Comparison of ENCODE assay signal across 11 cellular contexts in genomic region chr6:111663232-111663631, GRCh38. TPM values are rescaled to one million over a fixed set of nuclear protein-coding genes. Genes with fewer than 3 reads are reported as not detected.
A peak's percentile ranks its signal among the peaks of the same experiment; 100 is the strongest.
DNase-seq lines count a peak whose midpoint lies in the region; ATAC-seq, FAIRE-seq and TF ChIP-seq lines count a peak whose summit lies in the region.
"Had no signal": no experiment of that assay in that cellular context is flagged by ENCODE, and none has a peak within 500 bp of the region (broad histone marks: within the 10 kb centered on the region; RNA-seq: fewer than 3 reads in every experiment).

No MANE protein-coding gene starts in this region.

- no peak overlapping the region for H3K9ac ChIP-seq in liver (ENCODE audit: low read depth in 1 of 2, low read length in 2 of 2)
- H3K9ac ChIP-seq in HepG2 (ENCODE audit: insufficient read depth, low read depth, low read length), result no peak overlapping the region
- H3K9ac ChIP-seq: BLaER1 had no signal

- intact Hi-C loops in HepG2 (cut with micrococcal nuclease; ENCODE audit: unreplicated experiment), result no loop called here
- intact Hi-C loops in esophagus muscularis mucosa (cut with DNase I), result no loop called here
- intact Hi-C loops in natural killer cell (cut with micrococcal nuclease), result no loop called here

- no peak for TF ChIP-seq POLR2A in HepG2 (IDR thresholded peaks at IDR 0.05; ENCODE audit: insufficient read depth in 1 of 2, low read depth in 2 of 2, low read length in 2 of 2)
- TF ChIP-seq POLR2A in esophagus muscularis mucosa (IDR thresholded peaks at IDR 0.05; ENCODE audit: low read depth), result no peak

- no peaks in the 10 kb centered on the region for H4K20me1 ChIP-seq in HepG2 (ENCODE audit: insufficient read depth, low read length)
- H4K20me1 ChIP-seq: BLaER1 had no signal

- no peak for TF ChIP-seq EP300 in HepG2 (IDR thresholded peaks at IDR 0.05; ENCODE audit: low read depth in 2 of 2, low read length in 2 of 2)
- no peak for TF ChIP-seq EP300 in HepG2 (CRISPR knock-in tag; IDR thresholded peaks at IDR 0.05; ENCODE audit: borderline replicate concordance)
- no peak for TF ChIP-seq EP300 in esophagus muscularis mucosa (IDR thresholded peaks at IDR 0.05)

- H3K9me3 Mint-ChIP-seq in natural killer cell, result no peaks in the 10 kb centered on the region
- H3K9me3 Mint-ChIP-seq: activated naive CD8-positive, alpha-beta T cell treated with anti-CD3 and anti-CD28 coated beads, Interleukin-2, amount 10 ng/mL, durations not matched to agents 7 days and 5 days had no signal

- H2AFZ ChIP-seq in HepG2 (ENCODE audit: low read length), result no peak overlapping the region

- DNase-seq in HepG2 (ENCODE audit: low spot score) (no peak), esophagus muscularis mucosa (ENCODE audit: extremely low spot score) (no peak), natural killer cell (no peak), SKM-1 treated with dmso at 0.1 percent for 144 hours (lab: John Stamatoyannopoulos, UW; ENCODE audit: unreplicated experiment) (no peak), LoVo (ENCODE audit: low spot score) (no peak), activated gamma-delta T cell treated with Interleukin-2 at 50 U/mL for 16 hours (no peak)
- DNase-seq: activated naive CD8-positive, alpha-beta T cell treated with anti-CD3 and anti-CD28 coated beads, Interleukin-2, amount 10 ng/mL, durations not matched to agents 7 days and 5 days; NCI-H1105 treated with DMSO at 0.1 percent for 48 hours had no signal

- H3K27ac ChIP-seq in liver (ENCODE audit: low read depth in 1 of 2, low read length in 2 of 2) (peak overlapping the region; percentile 63 to 71), HepG2 (ENCODE audit: extremely low read length, insufficient read depth, low read length) (no peak overlapping the region), esophagus muscularis mucosa (replicated peaks in 1 of 4) (peak overlapping the region; percentile 68 to 81 (median 72))
- H3K27ac ChIP-seq: BLaER1 had no signal

- BruUV-seq in HepG2 (replicated peaks; lab: Mats Ljungman, UMichigan), result no TSS peak

- CTCF ChIA-PET in HepG2 (lab: Yijun Ruan, JAX; ENCODE audit: low intra/inter-chr PET ratio, low total read pairs), result no interaction called here

- no peak overlapping the region for H3K4me3 ChIP-seq in liver (ENCODE audit: low read depth in 1 of 3, low read length in 3 of 3)
- H3K4me3 ChIP-seq in HepG2 (replicated peaks in 1 of 3; ENCODE audit: insufficient read depth in 1 of 3, low read depth in 2 of 3, low read length in 3 of 3), result no peak overlapping the region
- no peak overlapping the region for H3K4me3 ChIP-seq in esophagus muscularis mucosa
- H3K4me3 ChIP-seq: BLaER1 had no signal

- no peak for TF ChIP-seq CTCF in liver (IDR thresholded peaks at IDR 0.05; ENCODE audit: low read depth, low read length, missing input control)
- TF ChIP-seq CTCF in HepG2 (CRISPR knock-in tag; IDR thresholded peaks at IDR 0.05), result no peak
- no peak for TF ChIP-seq CTCF in esophagus muscularis mucosa (IDR thresholded peaks at IDR 0.05)
- no peak for TF ChIP-seq CTCF in natural killer cell (IDR thresholded peaks at IDR 0.05)

- peaks cover 8 to 24% (median 16%) of the 10 kb centered on the region in 4 donors for H3K4me1 ChIP-seq in liver (ENCODE audit: control insufficient read depth in 4 of 4, insufficient read depth in 4 of 4, low read length in 3 of 4)
- peaks cover 15% of the 10 kb centered on the region for H3K4me1 ChIP-seq in HepG2 (ENCODE audit: insufficient read depth, low read length)
- peaks cover 56 to 85% (median 82%) of the 10 kb centered on the region in 4 donors for H3K4me1 ChIP-seq in esophagus muscularis mucosa

- H3K27ac Mint-ChIP-seq in natural killer cell, result peak overlapping the region; percentile 70 to 82
- H3K27ac Mint-ChIP-seq: activated naive CD8-positive, alpha-beta T cell treated with anti-CD3 and anti-CD28 coated beads, Interleukin-2, amount 10 ng/mL, durations not matched to agents 7 days and 5 days had no signal

- FAIRE-seq in HepG2 (lab: Jason Lieb, UNC), result no peak

- H3K79me2 ChIP-seq in HepG2 (ENCODE audit: insufficient read depth, low read length), result no peaks in the 10 kb centered on the region

- in situ Hi-C loops in HepG2 (cut with HindIII; ENCODE audit: extremely low pct_ligation_motif_present, low pct_unique_long_range_greater_than_20kb), result no loop called here

- POLR2A ChIA-PET in HepG2 (lab: Yijun Ruan, JAX), result no interaction called here

- no peak for TF ChIP-seq RAD21 in liver (IDR thresholded peaks at IDR 0.05)
- TF ChIP-seq RAD21 in HepG2 (CRISPR knock-in tag; IDR thresholded peaks at IDR 0.05), result no peak

- 78% methylated on average over 6 of the region's 6 CpGs for WGBS in liver
- 95% methylated on average over 6 of the region's 6 CpGs for WGBS in HepG2 (ENCODE audit: low lambda C conversion rate)
- WGBS in esophagus muscularis mucosa, result 49% methylated on average over 4 of the region's 6 CpGs

- no peak overlapping the region for H3K4me3 Mint-ChIP-seq in natural killer cell
- H3K4me3 Mint-ChIP-seq: activated naive CD8-positive, alpha-beta T cell treated with anti-CD3 and anti-CD28 coated beads, Interleukin-2, amount 10 ng/mL, durations not matched to agents 7 days and 5 days had no signal

- H3K4me2 ChIP-seq in HepG2 (ENCODE audit: low read depth, low read length), result no peak overlapping the region
- H3K4me2 ChIP-seq: BLaER1 had no signal

- no peaks in the 10 kb centered on the region for H3K9me3 ChIP-seq in liver (ENCODE audit: control insufficient read depth in 4 of 4, low read length in 3 of 4)
- H3K9me3 ChIP-seq in HepG2 (ENCODE audit: low read length), result no peaks in the 10 kb centered on the region
- no peaks in the 10 kb centered on the region for H3K9me3 ChIP-seq in esophagus muscularis mucosa
- H3K9me3 ChIP-seq: BLaER1 had no signal

- H3K36me3 Mint-ChIP-seq in natural killer cell, result peaks cover 8% of the 10 kb centered on the region

- H3K27me3 Mint-ChIP-seq in natural killer cell (ENCODE audit: low read depth in 2 of 2), result no peaks in the 10 kb centered on the region
- H3K27me3 Mint-ChIP-seq: activated naive CD8-positive, alpha-beta T cell treated with anti-CD3 and anti-CD28 coated beads, Interleukin-2, amount 10 ng/mL, durations not matched to agents 7 days and 5 days had no signal

- H3K27me3 ChIP-seq in liver (ENCODE audit: control insufficient read depth in 4 of 4, insufficient read depth in 4 of 4, low read length in 3 of 4), result no peaks in the 10 kb centered on the region
- H3K27me3 ChIP-seq in HepG2 (ENCODE audit: control insufficient read depth in 1 of 2, insufficient read depth in 2 of 2, low read length in 2 of 2), result no peaks in the 10 kb centered on the region
- no peaks in the 10 kb centered on the region for H3K27me3 ChIP-seq in esophagus muscularis mucosa
- H3K27me3 ChIP-seq: BLaER1 had no signal

- no peak; the same call in 1 of the 3 replicates for ATAC-seq in HepG2
- ATAC-seq in natural killer cell, result peak in 1 of 3 donors; percentile 33
- ATAC-seq in GM18870 (IDR thresholded peaks at IDR 0.05; ENCODE audit: unreplicated experiment), result no peak

- peaks cover 31 to 35% of the 10 kb centered on the region in 2 donors for H3K4me1 Mint-ChIP-seq in natural killer cell

- H3K36me3 ChIP-seq in liver (ENCODE audit: control insufficient read depth in 4 of 4, insufficient read depth in 3 of 4, low read depth in 1 of 4, low read length in 3 of 4) (peaks cover 0 to 4% (median 0%) of the 10 kb centered on the region in 4 donors), HepG2 (replicated peaks in 1 of 2; ENCODE audit: control insufficient read depth in 1 of 2, insufficient read depth in 2 of 2, low read length in 2 of 2) (no peaks in the 10 kb centered on the region), esophagus muscularis mucosa (no peaks in the 10 kb centered on the region)

TF ChIP-seq in liver, 16 proteins besides CTCF, POLR2A, EP300 and RAD21:
- TF ChIP-seq YY1 (IDR thresholded peaks at IDR 0.05) (no peak), FOXA2 (IDR thresholded peaks at IDR 0.05) (no peak)

TF ChIP-seq in HepG2, 621 proteins besides CTCF, POLR2A, EP300 and RAD21 (continues in another document):
- no peak for TF ChIP-seq PCBP2 (optimal IDR thresholded peaks at IDR 0.05; ENCODE audit: low read depth, low read length, poor library complexity, severe bottlenecking)

RNA-seq across cellular contexts. Expression of gene TRAF3IP2, which starts 57.6 kb away (rescaled TPM):
- total RNA-seq in liver (1 to 10 TPM; 3.7 to 7.9 TPM), HepG2 (2016; rRNA removed; fragmentation: Illumina TruSeq; extraction: Trizol) (7.2 and 8.1 TPM in 2 replicates), esophagus muscularis mucosa (10 to 100 TPM; 16.6 to 37.1 (median 32.4) TPM), natural killer cell (10 to 100 TPM in 1 of 3 donors, 1 to 10 TPM in 2; 9.8 to 14.7 (median 9.9) TPM)
- polyA plus RNA-seq in liver (1 to 10 TPM; 6.1 to 6.2 TPM), HepG2 (2011; rRNA removed) (6.7 and 9.0 TPM in 2 replicates)
- total RNA-seq in HepG2 (2016; cell fraction: cytosol; rRNA removed; fragmentation: Illumina TruSeq; extraction: Trizol; ENCODE audit: low read depth), result 3.0 and 3.4 TPM in 2 replicates
- total RNA-seq in HepG2 (2016; cell fraction: insoluble cytoplasmic fraction; rRNA removed; fragmentation: Illumina TruSeq; extraction: Trizol), result 6.7 and 7.7 TPM in 2 replicates
- 8.2 and 8.7 TPM in 2 replicates for total RNA-seq in HepG2 (2016; cell fraction: membrane; rRNA removed; fragmentation: Illumina TruSeq; extraction: Trizol)
- 4.9 and 7.7 TPM in 2 replicates for total RNA-seq in HepG2 (2016; cell fraction: nucleus; rRNA removed; fragmentation: Illumina TruSeq; extraction: Trizol)
- 6.2 and 8.5 TPM in 2 replicates for polyA plus RNA-seq in HepG2 (2011; cell fraction: cytosol; rRNA removed)
- 3.9 and 4.2 TPM in 2 replicates for polyA plus RNA-seq in HepG2 (2011; cell fraction: nucleus; rRNA removed)
- polyA plus RNA-seq in HepG2 (2012), result 7.5 and 14.6 TPM in 2 replicates
- 2.9 and 3.1 TPM in 2 replicates for polyA plus RNA-seq in HepG2 (2016; cell fraction: cytosol; fragmentation: Illumina TruSeq; extraction: Trizol; ENCODE audit: low read depth)
- 7.0 and 10.0 TPM in 2 replicates for polyA plus RNA-seq in HepG2 (2016; cell fraction: insoluble cytoplasmic fraction; fragmentation: Illumina TruSeq; extraction: Trizol; ENCODE audit: low read depth)
- 5.9 and 7.5 TPM in 2 replicates for polyA plus RNA-seq in HepG2 (2016; cell fraction: membrane; fragmentation: Illumina TruSeq; extraction: Trizol; ENCODE audit: low read depth)
- 4.2 and 6.1 TPM in 2 replicates for polyA plus RNA-seq in HepG2 (2016; cell fraction: nucleus; fragmentation: Illumina TruSeq; extraction: Trizol; ENCODE audit: insufficient read depth, low read depth)
- 22.7 and 33.3 TPM in 2 replicates for polyA minus RNA-seq in HepG2 (2011; rRNA and poly(A)+ RNA removed; ENCODE audit: low replicate concordance)
- 5.7 and 6.9 TPM in 2 replicates for polyA minus RNA-seq in HepG2 (2011; cell fraction: cytosol; rRNA and poly(A)+ RNA removed)
- 5.8 TPM in 2 replicates for polyA minus RNA-seq in HepG2 (2011; cell fraction: nucleus; rRNA and poly(A)+ RNA removed)
